In genomic region chr18:7565677-7566076, GRCh38 we compare ENCODE assay signal across 11 cellular contexts. TPM values are rescaled to one million over a fixed set of nuclear protein-coding genes. Genes with fewer than 3 reads are reported as not detected.
A peak's percentile ranks its signal among the peaks of the same experiment; 100 is the strongest.
DNase-seq lines count a peak whose midpoint lies in the region; ATAC-seq and TF ChIP-seq lines count a peak whose summit lies in the region.
"Had no signal": no experiment of that assay in that cellular context is flagged by ENCODE, and none has a peak within 500 bp of the region (broad histone marks: within the 10 kb centered on the region; RNA-seq: fewer than 3 reads in every experiment).

No MANE protein-coding gene starts in this region.

- H3K4me1 ChIP-seq in PC-9 (replicated peaks; ENCODE audit: insufficient read depth) (peaks cover 14% of the 10 kb centered on the region), fibroblast of lung (ENCODE audit: control insufficient read depth, extremely low read depth, insufficient read depth, low read length) (peaks cover 3% of the 10 kb centered on the region)

- H3F3A ChIP-seq in PC-9 (ENCODE audit: insufficient read depth, low read depth): no peaks in the 10 kb centered on the region

- POLR2A ChIA-PET in BJ (lab: Charles Lee): no interaction called here
- POLR2A ChIA-PET in PC-9 (lab: Charles Lee; ENCODE audit: unreplicated experiment): no interaction called here

- no peak for ATAC-seq in GM19351 (IDR thresholded peaks at IDR 0.05; ENCODE audit: unreplicated experiment)

- DNase-seq in BJ (ENCODE audit: low read depth) (no peak), PC-9 (no peak), fibroblast of lung (ENCODE audit: low read depth in 2 of 2) (no peak), progenitor cell of endocrine pancreas (ENCODE audit: low spot score, unreplicated experiment) (no peak), NCI-H128 (lab: John Stamatoyannopoulos, UW; ENCODE audit: unreplicated experiment) (no peak), NCI-H510A treated with DMSO at 0.1 percent for 48 hours (lab: John Stamatoyannopoulos, UW) (no peak), NOMO-1 treated with dmso at 0.1 percent for 144 hours (lab: John Stamatoyannopoulos, UW; ENCODE audit: unreplicated experiment) (no peak)
- DNase-seq: erythroblast, NCI-H524 had no signal

- H3K27ac ChIP-seq in PC-9 (no peak overlapping the region), fibroblast of lung (ENCODE audit: insufficient read depth, low read length) (no peak overlapping the region)
- H3K27ac ChIP-seq: SK-N-MC had no signal

- no peak overlapping the region for H3K27ac Mint-ChIP-seq in progenitor cell of endocrine pancreas

- no peaks in the 10 kb centered on the region for H3K9me3 ChIP-seq in PC-9 (ENCODE audit: insufficient read depth, low read depth)
- H3K9me3 ChIP-seq in fibroblast of lung (ENCODE audit: control insufficient read depth, insufficient read depth, low read depth, low read length): no peaks in the 10 kb centered on the region

- intact Hi-C loops in PC-9 (cut with micrococcal nuclease; ENCODE audit: unreplicated experiment): loop anchor here (2.0 to 10.0 kb wide), 5 partner anchors 209 to 917 kb away; no protein-coding TSS in a partner anchor

- TSS peak; percentile 25 for BruUV-seq in PC-9 (replicated peaks; lab: Mats Ljungman, UMichigan)

- no peaks in the 10 kb centered on the region; the same call in 1 of the 2 replicates for H4K20me1 ChIP-seq in PC-9 (ENCODE audit: insufficient read depth)
- no peaks in the 10 kb centered on the region for H4K20me1 ChIP-seq in fibroblast of lung (ENCODE audit: control insufficient read depth, extremely low read depth, insufficient read depth, low read length)

- peak overlapping the region; percentile 76 for H3K4me3 Mint-ChIP-seq in progenitor cell of endocrine pancreas (ENCODE audit: low read depth)

- H3K36me3 Mint-ChIP-seq in progenitor cell of endocrine pancreas (ENCODE audit: insufficient read depth): no peaks in the 10 kb centered on the region

- H3K4me3 ChIP-seq in BJ (ENCODE audit: low read depth, low read length) (peak overlapping the region; percentile 62), PC-9 (peak overlapping the region; percentile 91; the same call in 1 of the 2 replicates), fibroblast of lung (replicated peaks in 1 of 4; ENCODE audit: control extremely low read depth in 1 of 4, insufficient read depth in 1 of 4, low read depth in 3 of 4, low read length in 4 of 4) (peak overlapping the region in 2 of 4 experiments; percentile 57 to 78)

- H3K9ac ChIP-seq in fibroblast of lung (ENCODE audit: insufficient read depth, low read length): no peak overlapping the region

- 0 out of 2 replicates have a peak overlapping the region, but pooled peaks have one; percentile 92 for H2AFZ ChIP-seq in PC-9
- H2AFZ ChIP-seq in fibroblast of lung (ENCODE audit: low read length): no peak overlapping the region

- H3K27me3 ChIP-seq in BJ (ENCODE audit: control insufficient read depth, insufficient read depth, low read length): no peaks in the 10 kb centered on the region
- H3K27me3 ChIP-seq in PC-9 (ENCODE audit: insufficient read depth, low read depth): no peaks in the 10 kb centered on the region
- no peaks in the 10 kb centered on the region for H3K27me3 ChIP-seq in fibroblast of lung (ENCODE audit: control insufficient read depth, insufficient read depth, low read length)

- H3K36me3 ChIP-seq in BJ (ENCODE audit: control insufficient read depth, insufficient read depth, low read length) (no peaks in the 10 kb centered on the region), PC-9 (ENCODE audit: low read depth) (no peaks in the 10 kb centered on the region), fibroblast of lung (ENCODE audit: control insufficient read depth, insufficient read depth, low read length) (no peaks in the 10 kb centered on the region)

- H3K9me2 ChIP-seq in PC-9 (ENCODE audit: insufficient read depth): no peaks in the 10 kb centered on the region

- H3K4me2 ChIP-seq in PC-9 (peak overlapping the region; percentile 93), fibroblast of lung (ENCODE audit: extremely low read depth, insufficient read depth, low read length) (peak overlapping the region; percentile 89)

- H3K79me2 ChIP-seq in PC-9 (ENCODE audit: low read depth) (peaks cover 22% of the 10 kb centered on the region), fibroblast of lung (ENCODE audit: control insufficient read depth, insufficient read depth, low read length) (peaks cover 10% of the 10 kb centered on the region)

- TF ChIP-seq CTCF in BJ (IDR thresholded peaks at IDR 0.05; ENCODE audit: insufficient read depth, low read depth, low read length) (no peak), PC-9 (conservative IDR thresholded peaks at IDR 0.05) (no peak), fibroblast of lung (conservative IDR thresholded peaks at IDR 0.05 in 1 of 2, IDR thresholded peaks at IDR 0.05 in 1 of 2; ENCODE audit: low read depth in 1 of 2, low read length in 2 of 2) (no peak), progenitor cell of endocrine pancreas (IDR thresholded peaks at IDR 0.05; ENCODE audit: unreplicated experiment) (no peak)

- CTCF ChIA-PET in BJ (lab: Yijun Ruan, JAX) (interaction anchor here (0.7 to 2.5 kb wide), 3 partner anchors 211 to 824 kb away, joined by 3 to 10 read pairs (median 4); no protein-coding TSS in a partner anchor), PC-9 (lab: Charles Lee) (no interaction called here)

- H3K27me3 Mint-ChIP-seq in progenitor cell of endocrine pancreas: peaks cover 17% of the 10 kb centered on the region

- no peaks in the 10 kb centered on the region for H3K9me3 Mint-ChIP-seq in progenitor cell of endocrine pancreas (ENCODE audit: low read depth)

- peaks cover 8% of the 10 kb centered on the region for H3K4me1 Mint-ChIP-seq in progenitor cell of endocrine pancreas (ENCODE audit: low read depth)

RNA-seq across cellular contexts. Expression of gene PTPRM, which starts 1.4 kb away (rescaled TPM):
- 149 TPM in 2 replicates for polyA plus RNA-seq in BJ (2011; rRNA removed)
- 64.4 and 74.7 TPM in 2 replicates for polyA minus RNA-seq in BJ (2011; rRNA and poly(A)+ RNA removed)
- total RNA-seq in PC-9 (2021): 30.7 and 32.5 TPM in 2 replicates
- total RNA-seq in fibroblast of lung: 42.9 and 87.0 TPM in 2 replicates
- polyA plus RNA-seq in fibroblast of lung: 61.9 and 86.6 TPM in 2 replicates
- polyA plus RNA-seq in fibroblast of lung (2012): 31.3 and 36.9 TPM in 2 replicates
- 50.7 and 73.9 TPM in 2 replicates for polyA minus RNA-seq in fibroblast of lung (ENCODE audit: low replicate concordance)
- 22.4 and 23.2 TPM in 2 replicates for total RNA-seq in progenitor cell of endocrine pancreas
